8 cellular contexts compared by ENCODE assay signal in the genomic region with DNA sequence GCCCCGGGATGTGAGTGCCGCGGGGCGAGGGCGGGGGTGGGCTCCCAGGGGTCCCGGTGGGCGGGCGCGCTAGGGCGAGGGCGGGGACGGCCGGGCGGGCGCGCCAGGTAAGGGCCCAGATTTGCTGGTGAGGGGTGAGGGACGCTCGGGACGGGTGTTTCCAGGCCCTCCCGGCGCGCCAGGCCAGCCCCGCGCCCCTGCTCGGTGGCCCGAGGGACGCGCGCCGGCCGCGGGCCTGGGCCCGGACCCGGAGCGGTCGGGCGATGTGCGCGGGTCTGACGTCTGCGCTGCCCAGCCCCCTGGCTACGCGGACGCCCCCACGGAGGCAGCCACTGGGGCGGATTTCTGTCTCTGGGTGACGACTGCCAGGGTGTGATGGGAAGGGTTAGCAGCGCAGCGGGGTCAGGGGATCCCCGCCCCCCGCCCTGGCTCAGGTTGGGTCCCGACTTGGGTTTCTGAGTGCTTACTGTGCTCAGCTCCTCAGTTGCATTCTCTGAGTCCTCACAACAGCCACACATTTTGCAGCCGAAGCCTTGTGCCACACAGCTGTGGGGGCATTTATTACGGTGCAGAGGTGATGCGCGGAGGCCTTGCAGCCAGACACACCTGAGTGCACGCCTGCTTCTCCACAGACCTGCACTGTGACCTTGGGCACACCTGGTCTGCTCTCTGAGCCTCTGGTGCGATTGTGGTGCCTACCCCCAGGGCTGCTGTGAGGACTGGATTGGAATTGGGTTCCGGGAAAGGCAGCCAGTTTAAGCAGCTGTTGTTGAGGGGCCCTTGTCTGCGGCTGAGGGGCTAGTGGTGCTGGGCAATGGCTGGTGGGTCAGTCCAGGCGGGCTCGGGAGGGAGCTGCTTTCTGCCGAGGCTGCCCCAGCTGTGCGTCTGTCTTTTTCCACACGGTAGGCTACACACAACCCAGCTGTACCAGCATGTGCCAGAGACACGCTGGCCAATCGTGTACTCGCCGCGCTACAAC. TPM values are rescaled to one million over a fixed set of nuclear protein-coding genes. Genes with fewer than 3 reads are reported as not detected.
DNase-seq lines count a peak whose midpoint lies in the region; ATAC-seq and TF ChIP-seq lines count a peak whose summit lies in the region.

No MANE protein-coding gene starts in this region.

- H3K4me3 Mint-ChIP-seq in stimulated activated naive CD8-positive, alpha-beta T cell treated with anti-CD3 and anti-CD28 coated beads, Interleukin-15, amount 100 ng/mL, for 72 hours = peak overlapping the region; percentile 97 to 99

- H3K4me1 Mint-ChIP-seq in stimulated activated naive CD8-positive, alpha-beta T cell treated with anti-CD3 and anti-CD28 coated beads, Interleukin-15, amount 100 ng/mL, for 72 hours = peaks cover 43% of the 10 kb centered on the region

- POLR2A ChIA-PET in HEK293 (lab: Yijun Ruan, JAX) = interaction anchor here (0.5 to 1.3 kb wide), 10 partner anchors 9 to 325 kb away, joined by 3 to 7 read pairs (median 4); partner anchors contain the start of gene NUP210

- H3K4me2 ChIP-seq in DOHH2 (ENCODE audit: low read length) (peak overlapping the region; percentile 99), SU-DHL-6 (ENCODE audit: low read depth, low read length, poor library complexity, severe bottlenecking) (peak overlapping the region; percentile 49)

- H3K27ac Mint-ChIP-seq in stimulated activated naive CD8-positive, alpha-beta T cell treated with anti-CD3 and anti-CD28 coated beads, Interleukin-15, amount 100 ng/mL, for 72 hours = no peak overlapping the region

- CTCF ChIA-PET in HEK293 (lab: Yijun Ruan, JAX) = interaction anchor here (0.9 to 3.6 kb wide), 8 partner anchors 9 to 389 kb away, joined by 3 to 17 read pairs (median 4); no protein-coding TSS in a partner anchor

- peak overlapping the region; percentile 39; the same call in 1 of the 2 replicates for H3K9ac ChIP-seq in SU-DHL-6 (ENCODE audit: low read length)

- H3K27ac ChIP-seq in DOHH2 (ENCODE audit: low read depth, low read length) (no peak overlapping the region), HEK293 (ENCODE audit: extremely low read depth, low read depth, low read length) (no peak overlapping the region; the same call in 1 of the 2 replicates), SU-DHL-6 (ENCODE audit: low read depth, low read length) (no peak overlapping the region), coronary artery (peak overlapping the region; percentile 82 to 95), lung (ENCODE audit: low read depth in 1 of 2, low read length in 1 of 2) (peak overlapping the region; percentile 37 to 42)

- WGBS in lung, 2 donors = 20 to 23% methylated on average over 67 to 70 of the region's 70 CpGs

- H3K9me3 ChIP-seq in DOHH2 (ENCODE audit: control insufficient read depth, insufficient read depth, low read length) = no peaks in the 10 kb centered on the region
- H3K9me3 ChIP-seq in HEK293 (ENCODE audit: control insufficient read depth, insufficient read depth, low read depth, low read length) = no peaks in the 10 kb centered on the region
- H3K9me3 ChIP-seq in SU-DHL-6 (ENCODE audit: insufficient read depth, low read length) = no peaks in the 10 kb centered on the region
- H3K9me3 ChIP-seq in lung (ENCODE audit: control insufficient read depth in 2 of 2, insufficient read depth in 1 of 2, low read length in 1 of 2) = no peaks in the 10 kb centered on the region

- no peaks in the 10 kb centered on the region for H3K9me3 Mint-ChIP-seq in stimulated activated naive CD8-positive, alpha-beta T cell treated with anti-CD3 and anti-CD28 coated beads, Interleukin-15, amount 100 ng/mL, for 72 hours

- H3K79me2 ChIP-seq in DOHH2 (ENCODE audit: control insufficient read depth, low read length) = no peaks in the 10 kb centered on the region
- no peaks in the 10 kb centered on the region for H3K79me2 ChIP-seq in SU-DHL-6 (ENCODE audit: insufficient read depth, low read length)

- H3K9me2 ChIP-seq in DOHH2 (replicated peaks; ENCODE audit: control insufficient read depth, low read length) = no peaks in the 10 kb centered on the region
- H3K9me2 ChIP-seq in SU-DHL-6 (replicated peaks; ENCODE audit: insufficient read depth, low read length) = no peaks in the 10 kb centered on the region

- TF ChIP-seq CTCF in DOHH2 (IDR thresholded peaks at IDR 0.05; ENCODE audit: low read depth, low read length, poor library complexity, severe bottlenecking) = no peak
- no peak for TF ChIP-seq CTCF in HEK293 (tag by site-specific recombination; IDR thresholded peaks at IDR 0.05)
- TF ChIP-seq CTCF in SU-DHL-6 (IDR thresholded peaks at IDR 0.05; ENCODE audit: insufficient read depth, low read length, poor library complexity, severe bottlenecking) = no peak
- no peak for TF ChIP-seq CTCF in coronary artery (IDR thresholded peaks at IDR 0.05)
- TF ChIP-seq CTCF in lung (IDR thresholded peaks at IDR 0.05; ENCODE audit: control extremely low read depth, extremely low read depth) = no peak

- DNase-seq in coronary artery (ENCODE audit: low spot score) (no peak), lung (ENCODE audit: low spot score) (no peak), iPS-NIHi7 (ENCODE audit: extremely low spot score) (no peak), DMS114 treated with DMSO at 0.1 percent for 48 hours (lab: John Stamatoyannopoulos, UW; ENCODE audit: unreplicated experiment) (no peak)
- DNase-seq in stimulated activated naive CD8-positive, alpha-beta T cell treated with anti-CD3 and anti-CD28 coated beads, Interleukin-15, amount 100 ng/mL, for 72 hours = peak in 1 of 2 donors; percentile 44

- H3F3A ChIP-seq in DOHH2 (ENCODE audit: control insufficient read depth, insufficient read depth) = no peaks in the 10 kb centered on the region
- H3F3A ChIP-seq in SU-DHL-6 (ENCODE audit: insufficient read depth) = no peaks in the 10 kb centered on the region

- ATAC-seq in lung (ENCODE audit: insufficient read depth, low FRiP score) = no peak
- peak; percentile 42 for ATAC-seq in stimulated activated naive CD8-positive, alpha-beta T cell treated with anti-CD3 and anti-CD28 coated beads, Interleukin-15, amount 100 ng/mL, for 72 hours

- H2AFZ ChIP-seq in SU-DHL-6 (ENCODE audit: low read depth, low read length, severe bottlenecking) = peak overlapping the region; percentile 42

- H3K4me1 ChIP-seq in DOHH2 (ENCODE audit: control insufficient read depth, low read length) = peaks cover 13% of the 10 kb centered on the region
- peaks cover 8% of the 10 kb centered on the region for H3K4me1 ChIP-seq in HEK293 (ENCODE audit: control insufficient read depth, insufficient read depth, low read length)
- H3K4me1 ChIP-seq in lung (ENCODE audit: control insufficient read depth in 2 of 2, insufficient read depth in 2 of 2, low read length in 2 of 2) = peaks cover 0 to 14% of the 10 kb centered on the region in 2 donors

- H3K36me3 ChIP-seq in DOHH2 (ENCODE audit: control insufficient read depth, low read length) (no peaks in the 10 kb centered on the region), HEK293 (ENCODE audit: control insufficient read depth in 2 of 2, insufficient read depth in 1 of 2, low read length in 2 of 2) (peaks cover 0 to 4% of the 10 kb centered on the region in 2 experiments; a peak in 2 of 3 replicates), SU-DHL-6 (ENCODE audit: low read length) (no peaks in the 10 kb centered on the region), lung (ENCODE audit: control insufficient read depth in 2 of 2, insufficient read depth in 2 of 2, low read length in 2 of 2) (no peaks in the 10 kb centered on the region)

- H3K27me3 ChIP-seq in DOHH2 (ENCODE audit: control insufficient read depth, low read length) (peaks cover 18% of the 10 kb centered on the region), SU-DHL-6 (ENCODE audit: low read length) (no peaks in the 10 kb centered on the region), lung (ENCODE audit: control insufficient read depth, insufficient read depth) (no peaks in the 10 kb centered on the region)

- H4K20me1 ChIP-seq in DOHH2 (ENCODE audit: control insufficient read depth, insufficient read depth, low read depth, low read length) (no peaks in the 10 kb centered on the region), SU-DHL-6 (ENCODE audit: low read depth, low read length) (no peaks in the 10 kb centered on the region)

- peak overlapping the region; percentile 94 for H3K4me3 ChIP-seq in DOHH2 (ENCODE audit: low read length)
- H3K4me3 ChIP-seq in HEK293 (ENCODE audit: low read depth, low read length) = peak overlapping the region; percentile 42
- H3K4me3 ChIP-seq in SU-DHL-6 (ENCODE audit: insufficient read depth, low read length, poor library complexity, severe bottlenecking) = peak overlapping the region; percentile 50
- peak overlapping the region; percentile 85 for H3K4me3 ChIP-seq in coronary artery
- peak overlapping the region; percentile 52 for H3K4me3 ChIP-seq in lung

- H3K27me3 Mint-ChIP-seq in stimulated activated naive CD8-positive, alpha-beta T cell treated with anti-CD3 and anti-CD28 coated beads, Interleukin-15, amount 100 ng/mL, for 72 hours = no peaks in the 10 kb centered on the region

TF ChIP-seq in HEK293, 187 proteins besides CTCF, POLR2A, EP300 and RAD21:
- TF ChIP-seq OVOL3 (tag by site-specific recombination; IDR thresholded peaks at IDR 0.05) (no peak), ZNF76 (tag by site-specific recombination; IDR thresholded peaks at IDR 0.05; ENCODE audit: borderline replicate concordance, low read depth) (peak; percentile 20; the same call in 1 of the 2 replicates), PRDM1 (tag by site-specific recombination; IDR thresholded peaks at IDR 0.05) (no peak), ZBTB17 (tag by site-specific recombination; IDR thresholded peaks at IDR 0.05) (0 out of 2 replicates have a peak, but pooled peaks have one; percentile 56), ZBTB48 (tag by site-specific recombination; IDR thresholded peaks at IDR 0.05) (no peak), ZNF24 (tag by site-specific recombination; IDR thresholded peaks at IDR 0.05) (no peak), ZBTB20 (tag by site-specific recombination; IDR thresholded peaks at IDR 0.05) (peak; percentile 12; the same call in 1 of the 2 replicates), ZNF157 (tag by site-specific recombination; IDR thresholded peaks at IDR 0.05) (no peak), GLIS2 (tag by site-specific recombination; IDR thresholded peaks at IDR 0.05) (peak; percentile 48; the same call in 1 of the 2 replicates), ZNF768 (tag by site-specific recombination; IDR thresholded peaks at IDR 0.05) (no peak), YY1 (tag by site-specific recombination; IDR thresholded peaks at IDR 0.05) (no peak), ZNF501 (tag by site-specific recombination; IDR thresholded peaks at IDR 0.05) (no peak), ZNF184 (tag by site-specific recombination; IDR thresholded peaks at IDR 0.05) (no peak)

RNA-seq across cellular contexts. Expression of gene HDAC11, which starts 0.5 kb away (rescaled TPM):
- 10 to 100 TPM; 12.3 to 17.3 TPM for total RNA-seq in lung
- polyA plus RNA-seq in lung = 10 to 100 TPM; 14.2 to 15.8 TPM

Comparison
In these comparisons a context has a peak if more than half of its experiments do, and no peak if none do; other contexts are left out.
1. H3K27ac ChIP-seq: peak in coronary artery (2 of 2) and lung (2 of 2); none in DOHH2 (single experiment), HEK293 (single experiment) and SU-DHL-6 (single experiment).
2. H3K4me3 ChIP-seq: peak in every context shown above with its lines; median percentile 94 in DOHH2; 85 in coronary artery; 52 in lung; 50 in SU-DHL-6; 42 in HEK293.